1 cellular context compared by ENCODE assay signal in genomic region chr3:57948782-57949242, GRCh38.
TF ChIP-seq lines count a peak whose summit lies in the region.

No MANE protein-coding gene starts in this region.

TF ChIP-seq in HepG2, 621 proteins besides CTCF, POLR2A, EP300 and RAD21 (continued from another document and continues in another):
- TF ChIP-seq UBTF (CRISPR knock-in tag; IDR thresholded peaks at IDR 0.05): no peak
- TF ChIP-seq NFATC3 (CRISPR knock-in tag; IDR thresholded peaks at IDR 0.05): no peak
- no peak for TF ChIP-seq ZNF761 (CRISPR knock-in tag; conservative IDR thresholded peaks at IDR 0.05)
- no peak for TF ChIP-seq POGK (CRISPR knock-in tag; conservative IDR thresholded peaks at IDR 0.05)
- no peak for TF ChIP-seq ARNT (IDR thresholded peaks at IDR 0.05)
- TF ChIP-seq ASH2L (IDR thresholded peaks at IDR 0.05; ENCODE audit: insufficient read length, low read depth, low read length): peak; percentile 64
- TF ChIP-seq PHF20 (CRISPR knock-in tag; IDR thresholded peaks at IDR 0.05): no peak
- TF ChIP-seq AKAP8 (CRISPR knock-in tag; IDR thresholded peaks at IDR 0.05): no peak
- no peak; the same call in 1 of the 2 replicates for TF ChIP-seq ZSCAN29 (CRISPR knock-in tag; conservative IDR thresholded peaks at IDR 0.05)
- no peak for TF ChIP-seq MAZ (IDR thresholded peaks at IDR 0.05; ENCODE audit: borderline replicate concordance, low read depth, low read length)
- 0 out of 2 replicates have a peak, but pooled peaks have one; percentile 37 for TF ChIP-seq MAZ (CRISPR knock-in tag; IDR thresholded peaks at IDR 0.05; ENCODE audit: low read depth)
- no peak for TF ChIP-seq ZBTB46 (CRISPR knock-in tag; IDR thresholded peaks at IDR 0.05; ENCODE audit: borderline replicate concordance)
- no peak for TF ChIP-seq ZBED4 (CRISPR knock-in tag; IDR thresholded peaks at IDR 0.05; ENCODE audit: borderline replicate concordance)
- TF ChIP-seq SALL2 (CRISPR knock-in tag; IDR thresholded peaks at IDR 0.05): no peak
- TF ChIP-seq TAF15 (IDR thresholded peaks at IDR 0.05; ENCODE audit: low read depth, low read length, poor library complexity, severe bottlenecking): no peak
- no peak for TF ChIP-seq ZUFSP (CRISPR knock-in tag; IDR thresholded peaks at IDR 0.05; ENCODE audit: borderline replicate concordance)
- TF ChIP-seq ZFAT (CRISPR knock-in tag; conservative IDR thresholded peaks at IDR 0.05): no peak
- no peak for TF ChIP-seq ZSCAN25 (CRISPR knock-in tag; IDR thresholded peaks at IDR 0.05)
- no peak for TF ChIP-seq ERF (CRISPR knock-in tag; IDR thresholded peaks at IDR 0.05)
- no peak for TF ChIP-seq ZFP90 (CRISPR knock-in tag; IDR thresholded peaks at IDR 0.05; ENCODE audit: borderline replicate concordance)
- 0 out of 2 replicates have a peak, but pooled peaks have one; percentile 17 for TF ChIP-seq ZNF609 (CRISPR knock-in tag; IDR thresholded peaks at IDR 0.05; ENCODE audit: borderline replicate concordance)
- no peak for TF ChIP-seq KLF11 (CRISPR knock-in tag; IDR thresholded peaks at IDR 0.05)
- peak; percentile 42; the same call in 1 of the 2 replicates for TF ChIP-seq ZNF205 (CRISPR knock-in tag; IDR thresholded peaks at IDR 0.05)
- TF ChIP-seq PCBP1 (IDR thresholded peaks at IDR 0.05; ENCODE audit: borderline replicate concordance, low read depth, low read length): no peak
- TF ChIP-seq ZBTB25 (CRISPR knock-in tag; IDR thresholded peaks at IDR 0.05): no peak
- TF ChIP-seq ZNF841 (CRISPR knock-in tag; IDR thresholded peaks at IDR 0.05; ENCODE audit: borderline replicate concordance): no peak
- TF ChIP-seq WIZ (CRISPR knock-in tag; IDR thresholded peaks at IDR 0.05): no peak
- TF ChIP-seq FLYWCH1 (CRISPR knock-in tag; IDR thresholded peaks at IDR 0.05): no peak
- TF ChIP-seq PRPF4 (IDR thresholded peaks at IDR 0.05; ENCODE audit: low read depth, low read length, poor library complexity, severe bottlenecking): no peak
- 0 out of 2 replicates have a peak, but pooled peaks have one; percentile 13 for TF ChIP-seq TBX3 (IDR thresholded peaks at IDR 0.05; ENCODE audit: borderline replicate concordance)
- TF ChIP-seq MAX (IDR thresholded peaks at IDR 0.05): peak; percentile 60; the same call in 1 of the 2 replicates
- no peak for TF ChIP-seq ZNF562 (CRISPR knock-in tag; IDR thresholded peaks at IDR 0.05; ENCODE audit: borderline replicate concordance)
- TF ChIP-seq ZNF101 (CRISPR knock-in tag; IDR thresholded peaks at IDR 0.05; ENCODE audit: borderline replicate concordance, low read depth): no peak
- TF ChIP-seq ISL2 (CRISPR knock-in tag; IDR thresholded peaks at IDR 0.05): 0 out of 2 replicates have a peak, but pooled peaks have one; percentile 30
- TF ChIP-seq BORCS8-MEF2B (CRISPR knock-in tag; IDR thresholded peaks at IDR 0.05): peak; percentile 55; the same call in 1 of the 2 replicates
- TF ChIP-seq SOX6 (IDR thresholded peaks at IDR 0.05): no peak
- TF ChIP-seq SOX6 (CRISPR knock-in tag; IDR thresholded peaks at IDR 0.05): peak; percentile 93
- no peak for TF ChIP-seq KDM1A (CRISPR knock-in tag; IDR thresholded peaks at IDR 0.05)
- no peak; the same call in 1 of the 2 replicates for TF ChIP-seq THRA (CRISPR knock-in tag; IDR thresholded peaks at IDR 0.05; ENCODE audit: borderline replicate concordance)
- TF ChIP-seq TBL1XR1 (IDR thresholded peaks at IDR 0.05; ENCODE audit: borderline replicate concordance, low read length, partially characterized antibody): no peak
- TF ChIP-seq ELF3 (CRISPR knock-in tag; IDR thresholded peaks at IDR 0.05): no peak
- no peak for TF ChIP-seq HNRNPK (IDR thresholded peaks at IDR 0.05; ENCODE audit: low read depth, low read length, poor library complexity, severe bottlenecking)
- no peak for TF ChIP-seq RAD51 (IDR thresholded peaks at IDR 0.05; ENCODE audit: borderline replicate concordance)
- no peak for TF ChIP-seq RELA (CRISPR knock-in tag; IDR thresholded peaks at IDR 0.05)
- 0 out of 2 replicates have a peak, but pooled peaks have one; percentile 9 for TF ChIP-seq ELF1 (CRISPR knock-in tag; IDR thresholded peaks at IDR 0.05)
- no peak for TF ChIP-seq ZEB1 (IDR thresholded peaks at IDR 0.05; ENCODE audit: insufficient replicate concordance, low read depth)
- TF ChIP-seq ARHGAP35 (CRISPR knock-in tag; IDR thresholded peaks at IDR 0.05; ENCODE audit: borderline replicate concordance): no peak
